Comparison of ENCODE assay signal across 25 cellular contexts in genomic region chr6:20574355-20574754, GRCh38.
"Had no signal": no experiment of that assay in that cellular context is flagged by ENCODE, and none has a peak within 500 bp of the region (broad histone marks: within the 10 kb centered on the region; RNA-seq: fewer than 3 reads in every experiment).

No MANE protein-coding gene starts in this region.

- H3K27ac ChIP-seq: brain microvascular endothelial cell, esophagus squamous epithelium, gastrocnemius medialis, heart left ventricle, lower lobe of right lung, prostate gland, right atrium auricular region, spleen, testis, vagina had no signal

- H3K27me3 ChIP-seq: brain microvascular endothelial cell, esophagus squamous epithelium, gastrocnemius medialis, heart left ventricle, right atrium auricular region, spleen, testis, vagina had no signal

- H3K4me3 Mint-ChIP-seq: activated CD8-positive, alpha-beta T cell treated with anti-CD3 and anti-CD28 coated beads, Interleukin-2, amount 10 ng/mL, durations not matched to agents 7 days and 5 days; activated naive CD8-positive, alpha-beta T cell treated with anti-CD3 and anti-CD28 coated beads, Interleukin-2, amount 50 U/mL, for 24 hours; activated T-helper 1 cell treated with anti-CD3 and anti-CD28 coated beads, Interleukin-12 subunit alpha, Interleukin-12 subunit beta, Interleukin-2, Interleukin-4 antibody, amounts not matched to agents 30 ng/mL and 10 ng/mL and 1 ng/mL, durations not matched to agents 14 hours and 24 hours and 36 hours; naive thymus-derived CD4-positive, alpha-beta T cell; type B pancreatic cell had no signal

- H3K9me3 Mint-ChIP-seq: activated naive CD8-positive, alpha-beta T cell treated with anti-CD3 and anti-CD28 coated beads, Interleukin-2, amount 50 U/mL, for 24 hours; activated T-helper 1 cell treated with anti-CD3 and anti-CD28 coated beads, Interleukin-12 subunit alpha, Interleukin-12 subunit beta, Interleukin-2, Interleukin-4 antibody, amounts not matched to agents 30 ng/mL and 10 ng/mL and 1 ng/mL, durations not matched to agents 14 hours and 24 hours and 36 hours; type B pancreatic cell had no signal

- H3K36me3 ChIP-seq: brain microvascular endothelial cell, gastrocnemius medialis, prostate gland, vagina had no signal

- H3K4me3 ChIP-seq: esophagus squamous epithelium, gastrocnemius medialis, heart left ventricle, lower lobe of right lung, prostate gland, right atrium auricular region, spleen, testis, vagina had no signal

- H3K4me1 ChIP-seq: prostate gland, testis had no signal

- H3K27ac Mint-ChIP-seq: activated CD8-positive, alpha-beta T cell treated with anti-CD3 and anti-CD28 coated beads, Interleukin-2, amount 10 ng/mL, durations not matched to agents 7 days and 5 days; activated naive CD8-positive, alpha-beta T cell treated with anti-CD3 and anti-CD28 coated beads, Interleukin-2, amount 50 U/mL, for 24 hours; activated T-helper 1 cell treated with anti-CD3 and anti-CD28 coated beads, Interleukin-12 subunit alpha, Interleukin-12 subunit beta, Interleukin-2, Interleukin-4 antibody, amounts not matched to agents 30 ng/mL and 10 ng/mL and 1 ng/mL, durations not matched to agents 14 hours and 24 hours and 36 hours; type B pancreatic cell had no signal

- ATAC-seq: activated CD8-positive, alpha-beta T cell treated with anti-CD3 and anti-CD28 coated beads, Interleukin-2, amount 10 ng/mL, durations not matched to agents 7 days and 5 days; activated naive CD8-positive, alpha-beta T cell treated with anti-CD3 and anti-CD28 coated beads, Interleukin-2, amount 50 U/mL, for 24 hours; gastrocnemius medialis; heart left ventricle; lower lobe of right lung; naive thymus-derived CD4-positive, alpha-beta T cell had no signal

- H3K27me3 Mint-ChIP-seq: activated naive CD8-positive, alpha-beta T cell treated with anti-CD3 and anti-CD28 coated beads, Interleukin-2, amount 50 U/mL, for 24 hours; naive thymus-derived CD4-positive, alpha-beta T cell; type B pancreatic cell had no signal

- DNase-seq: activated CD4-positive, alpha-beta T cell treated with anti-CD3 and anti-CD28 coated beads for 1 hour; activated CD4-positive, alpha-beta T cell treated with anti-CD3 and anti-CD28 coated beads, Interleukin-2, amount 50 U/mL, for 1 hour; activated CD8-positive, alpha-beta T cell treated with anti-CD3 and anti-CD28 coated beads, Interleukin-2, amount 10 ng/mL, durations not matched to agents 7 days and 5 days; activated gamma-delta T cell; activated naive CD4-positive, alpha-beta T cell treated with anti-CD3 and anti-CD28 coated beads, Interleukin-2, amount 50 U/mL, for 16 hours; activated naive CD8-positive, alpha-beta T cell treated with anti-CD3 and anti-CD28 coated beads, Interleukin-2, amount 50 U/mL, for 24 hours; aorta; brain microvascular endothelial cell; caudate nucleus; effector memory CD4-positive, alpha-beta T cell; esophagus squamous epithelium; gastrocnemius medialis; heart left ventricle; lower lobe of right lung; mesendoderm; naive thymus-derived CD4-positive, alpha-beta T cell; spleen; stimulated activated CD4-positive, alpha-beta T cell treated with anti-CD3 and anti-CD28 coated beads, Interleukin-4, amount 100 ng/mL, for 1 hour; stimulated activated naive CD4-positive, alpha-beta T cell; testis had no signal

- H3K9me3 ChIP-seq: esophagus squamous epithelium, gastrocnemius medialis, heart left ventricle, lower lobe of right lung, prostate gland, right atrium auricular region, spleen, testis, vagina had no signal
